Comparison of ENCODE assay signal across 8 cellular contexts in genomic region chr4:39469429-39470077, GRCh38. TPM values are rescaled to one million over a fixed set of nuclear protein-coding genes. Genes with fewer than 3 reads are reported as not detected.
A peak's percentile ranks its signal among the peaks of the same experiment; 100 is the strongest.
DNase-seq lines count a peak whose midpoint lies in the region; ATAC-seq and TF ChIP-seq lines count a peak whose summit lies in the region.

No MANE protein-coding gene starts in this region.

- ATAC-seq in GM19455 (IDR thresholded peaks at IDR 0.05; ENCODE audit: unreplicated experiment): peak; percentile 75

- H3K9me3 ChIP-seq in DOHH2 (ENCODE audit: control insufficient read depth, insufficient read depth, low read length): no peaks in the 10 kb centered on the region
- H3K9me3 ChIP-seq in ascending aorta: no peaks in the 10 kb centered on the region
- no peaks in the 10 kb centered on the region for H3K9me3 ChIP-seq in right atrium auricular region

- H3K4me3 ChIP-seq in DOHH2 (ENCODE audit: low read length): peak overlapping the region; percentile 21; the same call in 1 of the 2 replicates
- no peak overlapping the region for H3K4me3 ChIP-seq in ascending aorta
- no peak overlapping the region for H3K4me3 ChIP-seq in right atrium auricular region

- DNase-seq in HPDE6-E6E7 (ENCODE audit: extremely low spot score) (peak; percentile 51), NCI-H82 treated with DMSO at 0.1 percent for 48 hours (lab: John Stamatoyannopoulos, UW; ENCODE audit: unreplicated experiment) (peak; percentile 31), ascending aorta (ENCODE audit: low spot score in 2 of 2) (peak in 1 of 2 donors; percentile 80), right atrium auricular region (ENCODE audit: low spot score) (peak; percentile 26), retina (peak; percentile 60), T-helper 9 cell (no peak)

- intact Hi-C loops in ascending aorta (cut with DNase I): loop anchor here (1.0 to 2.0 kb wide), 2 partner anchors 57 to 189 kb away; partner anchors contain the start of gene UGDH

- H4K20me1 ChIP-seq in DOHH2 (ENCODE audit: control insufficient read depth, insufficient read depth, low read depth, low read length): no peaks in the 10 kb centered on the region

- H3K4me1 ChIP-seq in DOHH2 (ENCODE audit: control insufficient read depth, low read length) (peaks cover 11% of the 10 kb centered on the region), ascending aorta (no peaks in the 10 kb centered on the region), right atrium auricular region (peaks cover 0 to 4% of the 10 kb centered on the region in 2 donors)

- peaks cover 17% of the 10 kb centered on the region for H3F3A ChIP-seq in DOHH2 (ENCODE audit: control insufficient read depth, insufficient read depth)

- H3K27ac ChIP-seq in DOHH2 (ENCODE audit: low read depth, low read length) (peak overlapping the region; percentile 39), ascending aorta (no peak overlapping the region), right atrium auricular region (peak overlapping the region in 1 of 2 donors; percentile 2)

- no peaks in the 10 kb centered on the region for H3K27me3 ChIP-seq in DOHH2 (ENCODE audit: control insufficient read depth, low read length)
- no peaks in the 10 kb centered on the region for H3K27me3 ChIP-seq in ascending aorta
- H3K27me3 ChIP-seq in right atrium auricular region: no peaks in the 10 kb centered on the region

- H3K79me2 ChIP-seq in DOHH2 (ENCODE audit: control insufficient read depth, low read length): no peaks in the 10 kb centered on the region

- TF ChIP-seq CTCF in DOHH2 (IDR thresholded peaks at IDR 0.05; ENCODE audit: low read depth, low read length, poor library complexity, severe bottlenecking) (peak; percentile 90), ascending aorta (IDR thresholded peaks at IDR 0.05) (peak; percentile 82 to 85 (median 84)), right atrium auricular region (IDR thresholded peaks at IDR 0.05) (peak; percentile 68 to 84)

- H3K36me3 ChIP-seq in DOHH2 (ENCODE audit: control insufficient read depth, low read length) (peaks cover 69% of the 10 kb centered on the region), ascending aorta (peaks cover 0 to 23% of the 10 kb centered on the region in 2 donors), right atrium auricular region (peaks cover 33% of the 10 kb centered on the region)

- no peaks in the 10 kb centered on the region for H3K9me2 ChIP-seq in DOHH2 (replicated peaks; ENCODE audit: control insufficient read depth, low read length)

- H3K4me2 ChIP-seq in DOHH2 (ENCODE audit: low read length): peak overlapping the region; percentile 49

RNA-seq across cellular contexts. Expression of gene LIAS, which starts 10.7 kb away (rescaled TPM):
- total RNA-seq in ascending aorta (2.9 TPM), right atrium auricular region (10 to 100 TPM in 1 of 2 donors, 1 to 10 TPM in 1; 6.9 to 18.7 TPM)

RNA-seq across cellular contexts. Expression of gene RPL9, which starts 10.8 kb away (rescaled TPM):
- total RNA-seq in ascending aorta: 1,701 TPM
- total RNA-seq in right atrium auricular region: 1,000 to 10,000 TPM; 2,057 to 2,637 TPM

RNA-seq across cellular contexts. Expression of gene UGDH, which starts 57.7 kb away (rescaled TPM):
- total RNA-seq in ascending aorta (81.1 TPM), right atrium auricular region (10 to 100 TPM; 12.2 to 34.7 TPM)
